ENCODE assay signal across 1 cellular context in genomic region chr22:28381427-28382167, GRCh38.
TF ChIP-seq lines count a peak whose summit lies in the region.

No MANE protein-coding gene starts in this region.

TF ChIP-seq in HEK293, 187 proteins besides CTCF, POLR2A, EP300 and RAD21:
- TF ChIP-seq PRDM10 (tag by site-specific recombination; IDR thresholded peaks at IDR 0.05) (0 out of 2 replicates have a peak, but pooled peaks have one; percentile 10), ZNF280C (tag by site-specific recombination; IDR thresholded peaks at IDR 0.05) (no peak), ZNF514 (tag by site-specific recombination; IDR thresholded peaks at IDR 0.05) (no peak), ZXDB (tag by site-specific recombination; IDR thresholded peaks at IDR 0.05) (no peak), ZNF449 (tag by site-specific recombination; IDR thresholded peaks at IDR 0.05) (no peak)
